In the genomic region with DNA sequence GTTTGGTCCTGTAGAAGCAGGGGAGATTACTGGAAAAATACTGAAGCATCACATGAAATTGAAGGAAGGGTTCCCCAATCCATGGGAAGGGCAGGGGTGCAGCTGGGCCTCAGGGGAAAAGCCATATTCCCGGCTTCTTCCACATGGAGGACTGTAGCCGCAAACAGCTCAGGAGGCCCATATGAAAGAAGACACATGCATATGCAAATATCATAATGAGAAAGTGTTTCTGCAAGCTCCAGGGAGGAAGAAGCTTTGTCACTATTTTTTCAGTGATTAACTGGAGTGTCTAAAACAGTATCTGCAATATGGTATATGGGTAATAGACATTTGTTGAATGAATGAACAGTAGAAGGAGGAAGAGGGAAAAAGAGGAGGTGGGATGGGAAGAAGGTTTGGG, we compare ENCODE assay signal across 39 cellular contexts.
"Had no signal": no experiment of that assay in that cellular context is flagged by ENCODE, and none has a peak within 500 bp of the region (broad histone marks: within the 10 kb centered on the region; RNA-seq: fewer than 3 reads in every experiment).

No MANE protein-coding gene starts in this region.

- H3K27me3 Mint-ChIP-seq: activated CD4-positive, alpha-beta T cell treated with anti-CD3 and anti-CD28 coated beads for 36 hours; activated CD4-positive, alpha-beta T cell treated with anti-CD3 and anti-CD28 coated beads, Interleukin-2, amount 10 ng/mL, durations not matched to agents 7 days and 5 days; activated naive CD4-positive, alpha-beta T cell treated with anti-CD3 and anti-CD28 coated beads, Interleukin-2, amount 50 U/mL, for 24 hours; activated T-cell treated with anti-CD3 and anti-CD28 coated beads, Interleukin-2, amount 50 U/mL, for 24 hours; central memory CD8-positive, alpha-beta T cell had no signal

- H3K4me3 ChIP-seq: ascending aorta, cardiac muscle cell, MG63, PC-9 had no signal

- FAIRE-seq: RCC 7860, TTC549 had no signal

- H3K27ac ChIP-seq: ascending aorta, cardiac muscle cell, PC-9, RWPE1 had no signal

- H3K36me3 Mint-ChIP-seq: activated naive CD4-positive, alpha-beta T cell treated with anti-CD3 and anti-CD28 coated beads, Interleukin-2, amount 50 U/mL, for 24 hours; activated naive CD8-positive, alpha-beta T cell treated with anti-CD3 and anti-CD28 coated beads, Interleukin-2, amount 10 ng/mL, durations not matched to agents 7 days and 5 days; WTC11 had no signal

- H3K4me3 Mint-ChIP-seq: activated CD4-positive, alpha-beta T cell treated with anti-CD3 and anti-CD28 coated beads for 36 hours; activated CD4-positive, alpha-beta T cell treated with anti-CD3 and anti-CD28 coated beads, Interleukin-2, amount 10 ng/mL, durations not matched to agents 7 days and 5 days; activated CD8-positive, alpha-beta T cell treated with anti-CD3 and anti-CD28 coated beads, Interleukin-2, amount 10 ng/mL, durations not matched to agents 7 days and 5 days; activated naive CD4-positive, alpha-beta T cell treated with anti-CD3 and anti-CD28 coated beads, Interleukin-2, amount 50 U/mL, for 24 hours; activated naive CD8-positive, alpha-beta T cell treated with anti-CD3 and anti-CD28 coated beads, Interleukin-2, amount 10 ng/mL, durations not matched to agents 7 days and 5 days; activated T-cell treated with anti-CD3 and anti-CD28 coated beads, Interleukin-2, amount 50 U/mL, for 24 hours; central memory CD8-positive, alpha-beta T cell; WTC11 had no signal

- H3K36me3 ChIP-seq: ascending aorta, cardiac muscle cell, MG63 had no signal

- H3K4me2 ChIP-seq: PC-9 had no signal

- DNase-seq: activated CD4-positive, alpha-beta T cell treated with anti-CD3 and anti-CD28 coated beads for 36 hours; activated CD4-positive, alpha-beta T cell treated with anti-CD3 and anti-CD28 coated beads, Interleukin-2, amount 10 ng/mL, durations not matched to agents 7 days and 5 days; activated CD4-positive, alpha-beta T cell treated with anti-CD3 and anti-CD28 coated beads, Interleukin-2, amount 50 U/mL, for 48 hours; activated CD8-positive, alpha-beta T cell treated with anti-CD3 and anti-CD28 coated beads, Interleukin-2, amount 10 ng/mL, durations not matched to agents 7 days and 5 days; activated gamma-delta T cell; activated naive CD4-positive, alpha-beta T cell treated with Interleukin-2 at 50 U/mL for 16 hours; activated naive CD8-positive, alpha-beta T cell treated with anti-CD3 and anti-CD28 coated beads, Interleukin-2, amount 10 ng/mL, durations not matched to agents 7 days and 5 days; activated T-cell treated with anti-CD3 and anti-CD28 coated beads, Interleukin-2, amount 50 U/mL, for 24 hours; amygdala; Kasumi-1; KBM-7; MG63; NCI-H1048; NCI-H1105 treated with DMSO at 0.1 percent for 48 hours; NCI-H1436; NCI-H187; NCI-H2081; NCI-H226; NCI-H446 treated with DMSO at 0.1 percent for 48 hours; NCI-H524; NCI-H748 treated with DMSO at 0.1 percent for 48 hours; NK-92 treated with Interleukin-12 subunit alpha and Interleukin-12 subunit beta, amount 100 ng/mL, for 24 hours; PC-9; SIG-M5; SW 1271; T-helper 1 cell; T1000 had no signal

- H2AFZ ChIP-seq: PC-9 had no signal

- H3K9me3 ChIP-seq: ascending aorta, MG63 had no signal

- H3K9me3 Mint-ChIP-seq: activated CD4-positive, alpha-beta T cell treated with anti-CD3 and anti-CD28 coated beads, Interleukin-2, amount 10 ng/mL, durations not matched to agents 7 days and 5 days; activated naive CD4-positive, alpha-beta T cell treated with anti-CD3 and anti-CD28 coated beads, Interleukin-2, amount 50 U/mL, for 24 hours; activated naive CD8-positive, alpha-beta T cell treated with anti-CD3 and anti-CD28 coated beads, Interleukin-2, amount 10 ng/mL, durations not matched to agents 7 days and 5 days; activated T-cell treated with anti-CD3 and anti-CD28 coated beads, Interleukin-2, amount 50 U/mL, for 24 hours; activated T-helper 2 cell treated with anti-CD3 and anti-CD28 coated beads, Interferon-gamma antibody, Interleukin-2, Interleukin-4, amounts not matched to agents 10 μg/mL and 5 μg/mL and 100 μg/mL, durations not matched to agents 14 hours and 24 hours and 36 hours; central memory CD8-positive, alpha-beta T cell; WTC11 had no signal

- H3K27ac Mint-ChIP-seq: activated CD4-positive, alpha-beta T cell treated with anti-CD3 and anti-CD28 coated beads for 36 hours; activated CD4-positive, alpha-beta T cell treated with anti-CD3 and anti-CD28 coated beads, Interleukin-2, amount 10 ng/mL, durations not matched to agents 7 days and 5 days; activated CD8-positive, alpha-beta T cell treated with anti-CD3 and anti-CD28 coated beads, Interleukin-2, amount 10 ng/mL, durations not matched to agents 7 days and 5 days; activated naive CD8-positive, alpha-beta T cell treated with anti-CD3 and anti-CD28 coated beads, Interleukin-2, amount 10 ng/mL, durations not matched to agents 7 days and 5 days; activated T-cell treated with anti-CD3 and anti-CD28 coated beads, Interleukin-2, amount 50 U/mL, for 24 hours; activated T-helper 2 cell treated with anti-CD3 and anti-CD28 coated beads, Interferon-gamma antibody, Interleukin-2, Interleukin-4, amounts not matched to agents 10 μg/mL and 5 μg/mL and 100 μg/mL, durations not matched to agents 14 hours and 24 hours and 36 hours; WTC11 had no signal

- H3K27me3 ChIP-seq: ascending aorta, cardiac muscle cell, MG63 had no signal

- ATAC-seq: activated CD4-positive, alpha-beta T cell treated with anti-CD3 and anti-CD28 coated beads for 36 hours; activated CD4-positive, CD25-positive, alpha-beta regulatory T cell treated with anti-CD3 and anti-CD28 coated beads, Interleukin-2, amount 50 U/mL, for 24 hours; activated CD8-positive, alpha-beta T cell treated with anti-CD3 and anti-CD28 coated beads, Interleukin-2, amount 10 ng/mL, durations not matched to agents 7 days and 5 days; Right ventricle myocardium inferior; SK-N-SH treated with all-trans-retinoic acid at 6 μM for 48 hours; WTC11 had no signal
